In the genomic region with DNA sequence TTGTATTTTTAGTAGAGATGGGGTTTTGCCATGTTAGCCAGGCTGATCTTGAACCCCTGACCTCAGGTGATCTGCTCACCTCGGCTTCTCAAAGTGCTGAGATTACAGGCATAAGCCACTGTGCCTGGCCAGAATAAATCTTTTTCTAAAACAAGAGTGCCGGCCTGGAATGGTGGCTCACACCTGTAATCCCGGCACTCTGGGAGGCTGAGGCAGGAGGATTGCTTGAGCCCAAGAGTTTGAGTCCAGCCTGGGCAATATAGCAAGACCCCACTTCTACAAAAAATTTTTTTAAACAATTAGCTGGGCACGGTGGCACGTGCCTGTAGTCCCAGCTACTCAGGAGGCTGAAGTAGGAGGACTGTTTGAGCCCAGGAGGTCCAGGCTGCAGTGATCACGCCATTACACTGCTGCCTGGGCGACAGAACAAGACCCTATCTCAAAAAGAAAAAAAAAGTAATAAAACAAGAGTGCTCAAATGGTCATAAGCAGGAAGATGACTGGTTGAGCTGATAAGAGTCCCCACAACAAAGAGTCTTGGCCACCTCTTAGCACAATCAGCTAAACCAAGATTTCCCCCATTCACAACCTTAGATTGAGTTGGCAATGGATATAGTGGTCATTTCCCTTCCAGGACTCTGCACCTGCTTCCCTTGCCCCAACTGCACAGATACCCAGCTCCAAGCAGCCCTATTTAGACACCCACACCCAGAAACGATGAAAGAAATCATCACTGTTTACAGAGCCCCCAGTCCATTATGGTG, we compare ENCODE assay signal across 31 cellular contexts. TPM values are rescaled to one million over a fixed set of nuclear protein-coding genes. Genes with fewer than 3 reads are reported as not detected.
"Had no signal": no experiment of that assay in that cellular context is flagged by ENCODE, and none has a peak within 500 bp of the region (broad histone marks: within the 10 kb centered on the region; RNA-seq: fewer than 3 reads in every experiment).

No MANE protein-coding gene starts in this region.

- H3K27ac ChIP-seq: SK-N-MC had no signal

- H3K27ac Mint-ChIP-seq: activated naive CD4-positive, alpha-beta T cell treated with anti-CD3 and anti-CD28 coated beads, Interleukin-2, amount 50 U/mL, for 24 hours; activated T-cell treated with anti-CD3 and anti-CD28 coated beads, Interleukin-2, amount 50 U/mL, for 24 hours; activated T-helper 1 cell treated with anti-CD3 and anti-CD28 coated beads, Interleukin-12 subunit alpha, Interleukin-12 subunit beta, Interleukin-2, Interleukin-4 antibody, amounts not matched to agents 30 ng/mL and 10 ng/mL and 1 ng/mL, durations not matched to agents 14 hours and 24 hours and 36 hours; T-cell had no signal

- H3K9me3 Mint-ChIP-seq: activated naive CD4-positive, alpha-beta T cell treated with anti-CD3 and anti-CD28 coated beads, Interleukin-2, amount 50 U/mL, for 24 hours; activated T-cell treated with anti-CD3 and anti-CD28 coated beads, Interleukin-2, amount 50 U/mL, for 24 hours; activated T-helper 1 cell treated with anti-CD3 and anti-CD28 coated beads, Interleukin-12 subunit alpha, Interleukin-12 subunit beta, Interleukin-2, Interleukin-4 antibody, amounts not matched to agents 30 ng/mL and 10 ng/mL and 1 ng/mL, durations not matched to agents 14 hours and 24 hours and 36 hours; T-cell had no signal

- FAIRE-seq: bronchial epithelial cell had no signal

- H3K4me3 ChIP-seq: SK-N-MC had no signal

- H3K27me3 Mint-ChIP-seq: activated naive CD4-positive, alpha-beta T cell treated with anti-CD3 and anti-CD28 coated beads, Interleukin-2, amount 50 U/mL, for 24 hours; activated T-cell treated with anti-CD3 and anti-CD28 coated beads, Interleukin-2, amount 50 U/mL, for 24 hours; T-cell had no signal

- H3K4me3 Mint-ChIP-seq: activated CD8-positive, alpha-beta T cell treated with anti-CD3 and anti-CD28 coated beads, Interleukin-2, amount 10 ng/mL, durations not matched to agents 7 days and 5 days; activated naive CD4-positive, alpha-beta T cell treated with anti-CD3 and anti-CD28 coated beads, Interleukin-2, amount 50 U/mL, for 24 hours; activated T-cell treated with anti-CD3 and anti-CD28 coated beads, Interleukin-2, amount 50 U/mL, for 24 hours; activated T-helper 1 cell treated with anti-CD3 and anti-CD28 coated beads, Interleukin-12 subunit alpha, Interleukin-12 subunit beta, Interleukin-2, Interleukin-4 antibody, amounts not matched to agents 30 ng/mL and 10 ng/mL and 1 ng/mL, durations not matched to agents 14 hours and 24 hours and 36 hours; T-cell had no signal

- DNase-seq: activated CD4-positive, alpha-beta T cell treated with anti-CD3 and anti-CD28 coated beads for 4 hours; activated CD8-positive, alpha-beta memory T cell treated with anti-CD3 and anti-CD28 coated beads, Interleukin-2, amount 50 U/mL, for 48 hours; activated CD8-positive, alpha-beta T cell treated with anti-CD3 and anti-CD28 coated beads, Interleukin-2, amount 10 ng/mL, durations not matched to agents 7 days and 5 days; activated effector memory CD4-positive, alpha-beta T cell treated with Interleukin-2 at 50 U/mL for 16 hours; activated naive CD4-positive, alpha-beta T cell; activated T-cell treated with anti-CD3 and anti-CD28 coated beads, Interleukin-2, amount 50 U/mL, for 24 hours; central memory CD4-positive, alpha-beta T cell; KG1; MV-4-11; NCI-H1092 treated with DMSO at 0.1 percent for 48 hours; NCI-H1417 treated with DMSO at 0.1 percent for 48 hours; NCI-H1694 treated with DMSO at 0.1 percent for 48 hours; NCI-H2029 treated with DMSO at 0.1 percent for 48 hours; NCI-H510A treated with DMSO at 0.1 percent for 48 hours; NCI-H69; NK-92 treated with Interleukin-12 subunit alpha and Interleukin-12 subunit beta, amount 100 ng/mL, for 24 hours; OCI-M1; RPMI8226; T-cell; T-helper 2 cell; T1000 had no signal

- ATAC-seq: activated CD4-positive, CD25-positive, alpha-beta regulatory T cell treated with anti-CD3 and anti-CD28 coated beads, Interleukin-2, amount 50 U/mL, for 24 hours; activated CD8-positive, alpha-beta T cell treated with anti-CD3 and anti-CD28 coated beads, Interleukin-2, amount 10 ng/mL, durations not matched to agents 7 days and 5 days; Panc1; Right ventricle myocardium inferior; T-cell had no signal

- H3K4me1 Mint-ChIP-seq: activated naive CD4-positive, alpha-beta T cell treated with anti-CD3 and anti-CD28 coated beads, Interleukin-2, amount 50 U/mL, for 24 hours had no signal

RNA-seq across cellular contexts. Expression of a gene that starts 31.8 kb away (rescaled TPM):
- total RNA-seq: bronchial epithelial cell, MCF 10A, T-cell had no signal

RNA-seq across cellular contexts. Expression of a gene that starts 38.8 kb away (rescaled TPM):
- total RNA-seq: activated CD8-positive, alpha-beta T cell treated with anti-CD3 and anti-CD28 coated beads, Interleukin-2, amount 10 ng/mL, durations not matched to agents 7 days and 5 days; activated T-helper 1 cell treated with anti-CD3 and anti-CD28 coated beads, Interleukin-12 subunit alpha, Interleukin-12 subunit beta, Interleukin-2, Interleukin-4 antibody, amounts not matched to agents 30 ng/mL and 10 ng/mL and 1 ng/mL, durations not matched to agents 14 hours and 24 hours and 36 hours; aorta; bronchial epithelial cell; LHCN-M2; MCF 10A; T-cell had no signal
